Comparison of ENCODE assay signal across 1 cellular context in the genomic region with DNA sequence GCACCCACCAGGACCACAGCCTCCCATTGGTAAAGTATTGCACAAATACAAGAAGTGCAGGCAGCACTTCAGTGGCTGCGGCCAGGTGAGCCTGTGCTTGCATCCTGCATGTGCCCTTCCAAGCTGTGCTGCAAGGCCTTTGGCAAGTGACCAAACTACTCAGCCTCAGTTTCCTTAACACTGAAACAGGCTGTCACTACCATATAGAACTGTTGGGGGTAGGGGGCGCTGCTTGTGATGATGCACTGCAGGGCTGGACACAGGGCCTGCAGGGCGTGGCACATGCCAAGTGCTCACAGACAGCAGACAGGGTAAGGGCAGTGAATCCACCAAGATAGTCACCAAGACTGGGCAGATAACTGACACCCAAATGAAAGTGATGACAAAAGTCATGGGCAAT.
TF ChIP-seq lines count a peak whose summit lies in the region.

No MANE protein-coding gene starts in this region.

TF ChIP-seq in HCT116, 20 proteins besides CTCF, POLR2A, EP300 and RAD21 (continued from another document):
- TF ChIP-seq EZH2phosphoT487 (IDR thresholded peaks at IDR 0.05; ENCODE audit: borderline replicate concordance), result no peak
- TF ChIP-seq SRF (IDR thresholded peaks at IDR 0.05; ENCODE audit: low read depth), result no peak
- no peak for TF ChIP-seq FOSL1 (IDR thresholded peaks at IDR 0.05; ENCODE audit: low read depth)
TF ChIP-seq in HCT116: peak in this region for 0.
